Comparison of ENCODE assay signal across 8 cellular contexts in genomic region chr12:103955811-103956514, GRCh38. TPM values are rescaled to one million over a fixed set of nuclear protein-coding genes. Genes with fewer than 3 reads are reported as not detected.
A peak's percentile ranks its signal among the peaks of the same experiment; 100 is the strongest.
DNase-seq lines count a peak whose midpoint lies in the region; ATAC-seq and TF ChIP-seq lines count a peak whose summit lies in the region.

No MANE protein-coding gene starts in this region.

- in situ Hi-C loops in gastrocnemius medialis (cut with MboI; ENCODE audit: low sequenced_read_pairs in 4 of 4) = loop anchor here in 1 of 4 donors (25.0 kb wide), 1 partner anchor 1156 kb away; the partner anchor contains the start of gene WASHC4

- peak overlapping the region; percentile 85 for H3K27ac ChIP-seq in WERI-Rb-1
- peak overlapping the region; percentile 81 to 92 (median 92) for H3K27ac ChIP-seq in gastrocnemius medialis

- H3K36me3 ChIP-seq in WERI-Rb-1 = peaks cover 38% of the 10 kb centered on the region
- peaks cover 0 to 36% of the 10 kb centered on the region in 2 donors for H3K36me3 ChIP-seq in gastrocnemius medialis

- TF ChIP-seq POLR2A in gastrocnemius medialis (IDR thresholded peaks at IDR 0.05) = no peak
- no peak for TF ChIP-seq POLR2A in GM18505 (IDR thresholded peaks at IDR 0.05; ENCODE audit: borderline replicate concordance, extremely low read depth, insufficient read depth, insufficient read length)

- TF ChIP-seq CTCF in WERI-Rb-1 (IDR thresholded peaks at IDR 0.05; ENCODE audit: low read depth, low read length) = no peak
- no peak for TF ChIP-seq CTCF in gastrocnemius medialis (IDR thresholded peaks at IDR 0.05 in 4 of 5, conservative IDR thresholded peaks at IDR 0.05 in 1 of 5)

- no peak for ATAC-seq in gastrocnemius medialis
- ATAC-seq in GM18502 (IDR thresholded peaks at IDR 0.05; ENCODE audit: poor library complexity, unreplicated experiment) = no peak
- ATAC-seq in GM18505 (IDR thresholded peaks at IDR 0.05; ENCODE audit: unreplicated experiment) = no peak

- H3K9me3 ChIP-seq in WERI-Rb-1 (ENCODE audit: severe bottlenecking) (no peaks in the 10 kb centered on the region), gastrocnemius medialis (no peaks in the 10 kb centered on the region)

- H3K27me3 ChIP-seq in WERI-Rb-1 (ENCODE audit: insufficient read depth, low read depth, severe bottlenecking) (no peaks in the 10 kb centered on the region), gastrocnemius medialis (no peaks in the 10 kb centered on the region)

- H3K4me3 ChIP-seq in WERI-Rb-1 (ENCODE audit: low read depth, low read length) = peak overlapping the region; percentile 97
- H3K4me3 ChIP-seq in gastrocnemius medialis = peak overlapping the region; percentile 76 to 87 (median 82)

- peaks cover 22 to 25% of the 10 kb centered on the region in 2 donors for H3K4me1 ChIP-seq in gastrocnemius medialis

- intact Hi-C loops in gastrocnemius medialis (cut with DNase I; ENCODE audit: low total_unique reads) = loop anchor here (2.0 kb wide), 2 partner anchors 153 to 183 kb away; partner anchors contain the start of gene NFYB

- peak; percentile 12 for DNase-seq in NCI-H1105 (lab: John Stamatoyannopoulos, UW)
- no peak for DNase-seq in NCI-H1105 treated with DMSO at 0.1 percent for 48 hours (lab: John Stamatoyannopoulos, UW)
- DNase-seq in WERI-Rb-1 = no peak
- DNase-seq in germinal center (ENCODE audit: low spot score) = peak; percentile 16
- DNase-seq in gastrocnemius medialis = no peak
- DNase-seq in stimulated activated CD4-positive, alpha-beta T cell treated with anti-CD3 and anti-CD28 coated beads, Interleukin-4, amount 100 ng/mL, for 1 hour = no peak

RNA-seq across cellular contexts. Expression of gene TDG, which starts 9.7 kb away (rescaled TPM):
- total RNA-seq in gastrocnemius medialis = 10 to 100 TPM in 2 of 4 donors, 1 to 10 TPM in 2; 5.1 to 17.5 (median 9.0) TPM

RNA-seq across cellular contexts. Expression of gene HSP90B1, which starts 25.8 kb away (rescaled TPM):
- 10 to 100 TPM; 60.3 to 94.8 (median 79.3) TPM for total RNA-seq in gastrocnemius medialis

Comparison
In these comparisons a context has a peak if more than half of its experiments do, and no peak if none do; other contexts are left out.
1. DNase-seq: peak in NCI-H1105 (single experiment) and germinal center (single experiment); none in NCI-H1105 treated with DMSO at 0.1 percent for 48 hours (single experiment), WERI-Rb-1 (single experiment), gastrocnemius medialis (0 of 2) and stimulated activated CD4-positive, alpha-beta T cell treated with anti-CD3 and anti-CD28 coated beads, Interleukin-4, amount 100 ng/mL, for 1 hour (single experiment).